In the genomic region with DNA sequence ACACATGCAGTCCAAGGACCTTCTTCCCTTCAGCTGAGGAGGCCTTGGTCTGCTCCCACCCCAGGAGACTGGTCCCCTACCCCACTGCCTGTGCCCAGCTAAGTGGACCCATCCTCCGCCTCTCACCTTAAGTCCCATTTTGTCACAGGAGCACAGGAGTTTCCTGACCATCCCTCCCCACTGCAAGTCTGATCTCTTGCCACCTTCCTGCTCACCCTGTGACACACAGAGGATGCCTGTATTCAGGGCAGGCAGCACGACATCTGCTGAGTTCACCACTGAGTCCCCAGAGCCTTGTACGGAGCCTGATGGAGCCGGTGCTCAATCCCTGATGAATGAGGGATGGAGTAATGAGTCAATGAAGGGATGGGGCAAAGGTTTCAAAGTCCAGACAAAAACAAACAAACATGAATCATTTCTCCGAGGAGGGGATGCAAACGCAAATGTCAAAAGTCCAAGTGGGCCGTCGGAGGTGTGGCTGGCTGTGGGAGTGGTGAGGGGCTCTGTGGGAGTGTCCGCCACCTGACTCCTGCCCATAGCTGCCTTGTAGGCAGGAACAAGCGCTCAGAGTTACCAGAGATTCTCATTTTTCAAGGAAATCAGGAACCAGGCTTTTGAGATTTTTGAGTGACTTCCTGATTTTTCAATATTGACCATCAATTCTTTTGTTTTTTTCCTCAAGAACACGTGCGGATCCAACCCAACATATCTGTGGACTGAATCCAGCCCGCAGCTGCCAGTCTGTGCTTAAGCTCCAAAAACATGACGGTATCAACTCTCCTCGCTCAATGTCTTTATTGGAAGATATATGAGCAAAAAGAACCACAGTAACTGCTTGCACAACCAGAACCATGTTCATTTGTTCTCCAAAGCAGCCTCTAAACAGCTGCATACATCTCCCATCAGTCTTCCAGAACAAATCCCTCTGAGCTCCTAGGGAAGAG, we compare ENCODE assay signal across 1 cellular context.
TF ChIP-seq lines count a peak whose summit lies in the region.

No MANE protein-coding gene starts in this region.

TF ChIP-seq in HepG2, 621 proteins besides CTCF, POLR2A, EP300 and RAD21 (continued from another document and continues in another):
- TF ChIP-seq, protein P1, sequence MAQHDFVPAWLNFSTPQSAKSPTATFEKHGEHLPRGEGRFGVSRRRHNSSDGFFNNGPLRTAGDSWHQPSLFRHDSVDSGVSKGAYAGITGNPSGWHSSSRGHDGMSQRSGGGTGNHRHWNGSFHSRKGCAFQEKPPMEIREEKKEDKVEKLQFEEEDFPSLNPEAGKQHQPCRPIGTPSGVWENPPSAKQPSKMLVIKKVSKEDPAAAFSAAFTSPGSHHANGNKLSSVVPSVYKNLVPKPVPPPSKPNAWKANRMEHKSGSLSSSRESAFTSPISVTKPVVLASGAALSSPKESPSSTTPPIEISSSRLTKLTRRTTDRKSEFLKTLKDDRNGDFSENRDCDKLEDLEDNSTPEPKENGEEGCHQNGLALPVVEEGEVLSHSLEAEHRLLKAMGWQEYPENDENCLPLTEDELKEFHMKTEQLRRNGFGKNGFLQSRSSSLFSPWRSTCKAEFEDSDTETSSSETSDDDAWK (CRISPR knock-in tag; IDR thresholded peaks at IDR 0.05): no peak
- TF ChIP-seq, protein P2, sequence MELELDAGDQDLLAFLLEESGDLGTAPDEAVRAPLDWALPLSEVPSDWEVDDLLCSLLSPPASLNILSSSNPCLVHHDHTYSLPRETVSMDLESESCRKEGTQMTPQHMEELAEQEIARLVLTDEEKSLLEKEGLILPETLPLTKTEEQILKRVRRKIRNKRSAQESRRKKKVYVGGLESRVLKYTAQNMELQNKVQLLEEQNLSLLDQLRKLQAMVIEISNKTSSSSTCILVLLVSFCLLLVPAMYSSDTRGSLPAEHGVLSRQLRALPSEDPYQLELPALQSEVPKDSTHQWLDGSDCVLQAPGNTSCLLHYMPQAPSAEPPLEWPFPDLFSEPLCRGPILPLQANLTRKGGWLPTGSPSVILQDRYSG (CRISPR knock-in tag; IDR thresholded peaks at IDR 0.05): no peak
- TF ChIP-seq HOXA7 (CRISPR knock-in tag; IDR thresholded peaks at IDR 0.05) (no peak), ZNF326 (CRISPR knock-in tag; IDR thresholded peaks at IDR 0.05; ENCODE audit: borderline replicate concordance) (no peak), ZNF333 (CRISPR knock-in tag; IDR thresholded peaks at IDR 0.05; ENCODE audit: borderline replicate concordance) (no peak), AHR (CRISPR knock-in tag; IDR thresholded peaks at IDR 0.05) (no peak), JDP2 (CRISPR knock-in tag; IDR thresholded peaks at IDR 0.05; ENCODE audit: borderline replicate concordance) (no peak), FOXO1 (CRISPR knock-in tag; IDR thresholded peaks at IDR 0.05) (peak; percentile 76), RELA (CRISPR knock-in tag; IDR thresholded peaks at IDR 0.05) (no peak), WIZ (CRISPR knock-in tag; IDR thresholded peaks at IDR 0.05) (no peak), FOXP1 (IDR thresholded peaks at IDR 0.05) (no peak), FOXP1 (CRISPR knock-in tag; IDR thresholded peaks at IDR 0.05) (peak; percentile 77; the same call in 1 of the 2 replicates), ZBTB8A (CRISPR knock-in tag; IDR thresholded peaks at IDR 0.05; ENCODE audit: borderline replicate concordance, low read depth) (no peak), ZNF7 (CRISPR knock-in tag; IDR thresholded peaks at IDR 0.05) (no peak), ZNF772 (CRISPR knock-in tag; IDR thresholded peaks at IDR 0.05) (peak; percentile 61; the same call in 1 of the 2 replicates), ZNF260 (CRISPR knock-in tag; IDR thresholded peaks at IDR 0.05; ENCODE audit: borderline replicate concordance, low read depth) (no peak), ZNF430 (CRISPR knock-in tag; IDR thresholded peaks at IDR 0.05) (peak; percentile 50; the same call in 1 of the 2 replicates), ZNF136 (CRISPR knock-in tag; IDR thresholded peaks at IDR 0.05; ENCODE audit: low read depth) (no peak)
- TF ChIP-seq, protein P3, sequence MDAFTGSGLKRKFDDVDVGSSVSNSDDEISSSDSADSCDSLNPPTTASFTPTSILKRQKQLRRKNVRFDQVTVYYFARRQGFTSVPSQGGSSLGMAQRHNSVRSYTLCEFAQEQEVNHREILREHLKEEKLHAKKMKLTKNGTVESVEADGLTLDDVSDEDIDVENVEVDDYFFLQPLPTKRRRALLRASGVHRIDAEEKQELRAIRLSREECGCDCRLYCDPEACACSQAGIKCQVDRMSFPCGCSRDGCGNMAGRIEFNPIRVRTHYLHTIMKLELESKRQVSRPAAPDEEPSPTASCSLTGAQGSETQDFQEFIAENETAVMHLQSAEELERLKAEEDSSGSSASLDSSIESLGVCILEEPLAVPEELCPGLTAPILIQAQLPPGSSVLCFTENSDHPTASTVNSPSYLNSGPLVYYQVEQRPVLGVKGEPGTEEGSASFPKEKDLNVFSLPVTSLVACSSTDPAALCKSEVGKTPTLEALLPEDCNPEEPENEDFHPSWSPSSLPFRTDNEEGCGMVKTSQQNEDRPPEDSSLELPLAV (CRISPR knock-in tag; conservative IDR thresholded peaks at IDR 0.05; ENCODE audit: low read depth): no peak
- TF ChIP-seq, protein P4, sequence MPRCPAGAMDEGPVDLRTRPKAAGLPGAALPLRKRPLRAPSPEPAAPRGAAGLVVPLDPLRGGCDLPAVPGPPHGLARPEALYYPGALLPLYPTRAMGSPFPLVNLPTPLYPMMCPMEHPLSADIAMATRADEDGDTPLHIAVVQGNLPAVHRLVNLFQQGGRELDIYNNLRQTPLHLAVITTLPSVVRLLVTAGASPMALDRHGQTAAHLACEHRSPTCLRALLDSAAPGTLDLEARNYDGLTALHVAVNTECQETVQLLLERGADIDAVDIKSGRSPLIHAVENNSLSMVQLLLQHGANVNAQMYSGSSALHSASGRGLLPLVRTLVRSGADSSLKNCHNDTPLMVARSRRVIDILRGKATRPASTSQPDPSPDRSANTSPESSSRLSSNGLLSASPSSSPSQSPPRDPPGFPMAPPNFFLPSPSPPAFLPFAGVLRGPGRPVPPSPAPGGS (CRISPR knock-in tag; IDR thresholded peaks at IDR 0.05): no peak
- TF ChIP-seq, protein P5, sequence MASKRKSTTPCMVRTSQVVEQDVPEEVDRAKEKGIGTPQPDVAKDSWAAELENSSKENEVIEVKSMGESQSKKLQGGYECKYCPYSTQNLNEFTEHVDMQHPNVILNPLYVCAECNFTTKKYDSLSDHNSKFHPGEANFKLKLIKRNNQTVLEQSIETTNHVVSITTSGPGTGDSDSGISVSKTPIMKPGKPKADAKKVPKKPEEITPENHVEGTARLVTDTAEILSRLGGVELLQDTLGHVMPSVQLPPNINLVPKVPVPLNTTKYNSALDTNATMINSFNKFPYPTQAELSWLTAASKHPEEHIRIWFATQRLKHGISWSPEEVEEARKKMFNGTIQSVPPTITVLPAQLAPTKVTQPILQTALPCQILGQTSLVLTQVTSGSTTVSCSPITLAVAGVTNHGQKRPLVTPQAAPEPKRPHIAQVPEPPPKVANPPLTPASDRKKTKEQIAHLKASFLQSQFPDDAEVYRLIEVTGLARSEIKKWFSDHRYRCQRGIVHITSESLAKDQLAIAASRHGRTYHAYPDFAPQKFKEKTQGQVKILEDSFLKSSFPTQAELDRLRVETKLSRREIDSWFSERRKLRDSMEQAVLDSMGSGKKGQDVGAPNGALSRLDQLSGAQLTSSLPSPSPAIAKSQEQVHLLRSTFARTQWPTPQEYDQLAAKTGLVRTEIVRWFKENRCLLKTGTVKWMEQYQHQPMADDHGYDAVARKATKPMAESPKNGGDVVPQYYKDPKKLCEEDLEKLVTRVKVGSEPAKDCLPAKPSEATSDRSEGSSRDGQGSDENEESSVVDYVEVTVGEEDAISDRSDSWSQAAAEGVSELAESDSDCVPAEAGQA (IDR thresholded peaks at IDR 0.05; ENCODE audit: low read depth): no peak
- TF ChIP-seq, protein P5 (CRISPR knock-in tag; IDR thresholded peaks at IDR 0.05; ENCODE audit: borderline replicate concordance): no peak
- TF ChIP-seq, protein P6, sequence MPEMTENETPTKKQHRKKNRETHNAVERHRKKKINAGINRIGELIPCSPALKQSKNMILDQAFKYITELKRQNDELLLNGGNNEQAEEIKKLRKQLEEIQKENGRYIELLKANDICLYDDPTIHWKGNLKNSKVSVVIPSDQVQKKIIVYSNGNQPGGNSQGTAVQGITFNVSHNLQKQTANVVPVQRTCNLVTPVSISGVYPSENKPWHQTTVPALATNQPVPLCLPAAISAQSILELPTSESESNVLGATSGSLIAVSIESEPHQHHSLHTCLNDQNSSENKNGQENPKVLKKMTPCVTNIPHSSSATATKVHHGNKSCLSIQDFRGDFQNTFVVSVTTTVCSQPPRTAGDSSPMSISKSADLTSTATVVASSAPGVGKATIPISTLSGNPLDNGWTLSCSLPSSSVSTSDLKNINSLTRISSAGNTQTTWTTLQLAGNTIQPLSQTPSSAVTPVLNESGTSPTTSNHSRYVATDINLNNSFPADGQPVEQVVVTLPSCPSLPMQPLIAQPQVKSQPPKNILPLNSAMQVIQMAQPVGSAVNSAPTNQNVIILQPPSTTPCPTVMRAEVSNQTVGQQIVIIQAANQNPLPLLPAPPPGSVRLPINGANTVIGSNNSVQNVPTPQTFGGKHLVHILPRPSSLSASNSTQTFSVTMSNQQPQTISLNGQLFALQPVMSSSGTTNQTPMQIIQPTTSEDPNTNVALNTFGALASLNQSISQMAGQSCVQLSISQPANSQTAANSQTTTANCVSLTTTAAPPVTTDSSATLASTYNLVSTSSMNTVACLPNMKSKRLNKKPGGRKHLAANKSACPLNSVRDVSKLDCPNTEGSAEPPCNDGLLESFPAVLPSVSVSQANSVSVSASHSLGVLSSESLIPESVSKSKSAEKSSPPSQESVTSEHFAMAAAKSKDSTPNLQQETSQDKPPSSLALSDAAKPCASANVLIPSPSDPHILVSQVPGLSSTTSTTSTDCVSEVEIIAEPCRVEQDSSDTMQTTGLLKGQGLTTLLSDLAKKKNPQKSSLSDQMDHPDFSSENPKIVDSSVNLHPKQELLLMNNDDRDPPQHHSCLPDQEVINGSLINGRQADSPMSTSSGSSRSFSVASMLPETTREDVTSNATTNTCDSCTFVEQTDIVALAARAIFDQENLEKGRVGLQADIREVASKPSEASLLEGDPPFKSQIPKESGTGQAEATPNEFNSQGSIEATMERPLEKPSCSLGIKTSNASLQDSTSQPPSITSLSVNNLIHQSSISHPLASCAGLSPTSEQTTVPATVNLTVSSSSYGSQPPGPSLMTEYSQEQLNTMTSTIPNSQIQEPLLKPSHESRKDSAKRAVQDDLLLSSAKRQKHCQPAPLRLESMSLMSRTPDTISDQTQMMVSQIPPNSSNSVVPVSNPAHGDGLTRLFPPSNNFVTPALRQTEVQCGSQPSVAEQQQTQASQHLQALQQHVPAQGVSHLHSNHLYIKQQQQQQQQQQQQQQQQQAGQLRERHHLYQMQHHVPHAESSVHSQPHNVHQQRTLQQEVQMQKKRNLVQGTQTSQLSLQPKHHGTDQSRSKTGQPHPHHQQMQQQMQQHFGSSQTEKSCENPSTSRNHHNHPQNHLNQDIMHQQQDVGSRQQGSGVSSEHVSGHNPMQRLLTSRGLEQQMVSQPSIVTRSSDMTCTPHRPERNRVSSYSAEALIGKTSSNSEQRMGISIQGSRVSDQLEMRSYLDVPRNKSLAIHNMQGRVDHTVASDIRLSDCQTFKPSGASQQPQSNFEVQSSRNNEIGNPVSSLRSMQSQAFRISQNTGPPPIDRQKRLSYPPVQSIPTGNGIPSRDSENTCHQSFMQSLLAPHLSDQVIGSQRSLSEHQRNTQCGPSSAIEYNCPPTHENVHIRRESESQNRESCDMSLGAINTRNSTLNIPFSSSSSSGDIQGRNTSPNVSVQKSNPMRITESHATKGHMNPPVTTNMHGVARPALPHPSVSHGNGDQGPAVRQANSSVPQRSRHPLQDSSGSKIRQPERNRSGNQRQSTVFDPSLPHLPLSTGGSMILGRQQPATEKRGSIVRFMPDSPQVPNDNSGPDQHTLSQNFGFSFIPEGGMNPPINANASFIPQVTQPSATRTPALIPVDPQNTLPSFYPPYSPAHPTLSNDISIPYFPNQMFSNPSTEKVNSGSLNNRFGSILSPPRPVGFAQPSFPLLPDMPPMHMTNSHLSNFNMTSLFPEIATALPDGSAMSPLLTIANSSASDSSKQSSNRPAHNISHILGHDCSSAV (CRISPR knock-in tag; IDR thresholded peaks at IDR 0.05; ENCODE audit: borderline replicate concordance): no peak
- TF ChIP-seq, protein P7, sequence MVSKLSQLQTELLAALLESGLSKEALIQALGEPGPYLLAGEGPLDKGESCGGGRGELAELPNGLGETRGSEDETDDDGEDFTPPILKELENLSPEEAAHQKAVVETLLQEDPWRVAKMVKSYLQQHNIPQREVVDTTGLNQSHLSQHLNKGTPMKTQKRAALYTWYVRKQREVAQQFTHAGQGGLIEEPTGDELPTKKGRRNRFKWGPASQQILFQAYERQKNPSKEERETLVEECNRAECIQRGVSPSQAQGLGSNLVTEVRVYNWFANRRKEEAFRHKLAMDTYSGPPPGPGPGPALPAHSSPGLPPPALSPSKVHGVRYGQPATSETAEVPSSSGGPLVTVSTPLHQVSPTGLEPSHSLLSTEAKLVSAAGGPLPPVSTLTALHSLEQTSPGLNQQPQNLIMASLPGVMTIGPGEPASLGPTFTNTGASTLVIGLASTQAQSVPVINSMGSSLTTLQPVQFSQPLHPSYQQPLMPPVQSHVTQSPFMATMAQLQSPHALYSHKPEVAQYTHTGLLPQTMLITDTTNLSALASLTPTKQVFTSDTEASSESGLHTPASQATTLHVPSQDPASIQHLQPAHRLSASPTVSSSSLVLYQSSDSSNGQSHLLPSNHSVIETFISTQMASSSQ (IDR thresholded peaks at IDR 0.05; ENCODE audit: low read depth): peak; percentile 54; the same call in 1 of the 2 replicates
- TF ChIP-seq, protein P7 (CRISPR knock-in tag; IDR thresholded peaks at IDR 0.05; ENCODE audit: borderline replicate concordance): peak; percentile 46; the same call in 1 of the 2 replicates
